1 cellular context compared by ENCODE assay signal in the genomic region with DNA sequence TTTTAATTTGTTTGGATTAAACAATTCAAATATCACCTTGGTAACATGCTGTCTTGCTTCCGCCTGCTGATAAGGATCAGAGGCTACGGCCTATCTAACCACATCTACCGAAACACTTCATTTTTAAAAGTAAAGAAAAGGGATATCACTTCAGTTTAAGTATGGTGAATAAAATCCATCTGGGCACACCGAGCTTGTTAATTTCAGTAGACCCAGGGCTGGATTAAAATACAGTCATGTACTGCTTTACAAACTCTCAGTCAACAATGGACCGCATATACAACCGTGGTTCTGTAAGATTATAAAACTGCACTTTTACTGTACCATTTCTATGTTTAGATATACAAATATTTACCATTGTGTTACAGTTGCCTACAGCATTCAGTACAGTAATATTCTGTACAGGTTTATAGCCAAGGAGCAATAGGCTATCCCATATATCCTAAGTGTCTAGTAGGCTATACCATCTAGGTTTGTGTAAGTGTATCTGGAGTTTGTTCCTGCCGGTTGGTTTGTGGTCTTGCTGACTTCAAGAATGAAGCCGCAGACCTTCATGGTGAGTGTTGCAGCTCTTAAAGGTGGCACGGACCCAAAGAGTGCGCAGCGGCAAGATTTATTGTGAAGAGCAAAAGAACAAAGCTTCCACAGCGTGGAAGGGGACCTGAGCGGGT.
TF ChIP-seq lines count a peak whose summit lies in the region.

No MANE protein-coding gene starts in this region.

TF ChIP-seq in IMR-90, 13 proteins besides CTCF, POLR2A, EP300 and RAD21 (continued from another document):
- TF ChIP-seq, protein P1, sequence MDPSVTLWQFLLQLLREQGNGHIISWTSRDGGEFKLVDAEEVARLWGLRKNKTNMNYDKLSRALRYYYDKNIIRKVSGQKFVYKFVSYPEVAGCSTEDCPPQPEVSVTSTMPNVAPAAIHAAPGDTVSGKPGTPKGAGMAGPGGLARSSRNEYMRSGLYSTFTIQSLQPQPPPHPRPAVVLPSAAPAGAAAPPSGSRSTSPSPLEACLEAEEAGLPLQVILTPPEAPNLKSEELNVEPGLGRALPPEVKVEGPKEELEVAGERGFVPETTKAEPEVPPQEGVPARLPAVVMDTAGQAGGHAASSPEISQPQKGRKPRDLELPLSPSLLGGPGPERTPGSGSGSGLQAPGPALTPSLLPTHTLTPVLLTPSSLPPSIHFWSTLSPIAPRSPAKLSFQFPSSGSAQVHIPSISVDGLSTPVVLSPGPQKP (IDR thresholded peaks at IDR 0.05; ENCODE audit: borderline replicate concordance, low read depth, low read length) = no peak
- TF ChIP-seq FOS (IDR thresholded peaks at IDR 0.05; ENCODE audit: low read depth, low read length) (no peak), MXI1 (IDR thresholded peaks at IDR 0.05; ENCODE audit: borderline replicate concordance, low read depth, low read length) (no peak), MAZ (IDR thresholded peaks at IDR 0.05; ENCODE audit: borderline replicate concordance, low read depth, low read length) (no peak), RFX5 (IDR thresholded peaks at IDR 0.05; ENCODE audit: low read depth, low read length) (no peak), CEBPB (IDR thresholded peaks at IDR 0.05; ENCODE audit: low read depth, low read length) (no peak), MAFK (IDR thresholded peaks at IDR 0.05; ENCODE audit: low read depth, low read length) (no peak), BHLHE40 (IDR thresholded peaks at IDR 0.05; ENCODE audit: low read depth, low read length) (no peak), SMC3 (IDR thresholded peaks at IDR 0.05; ENCODE audit: low read depth, low read length) (no peak)
